1 cellular context compared by ENCODE assay signal in genomic region chr2:59068255-59068654, GRCh38.
TF ChIP-seq lines count a peak whose summit lies in the region.

No MANE protein-coding gene starts in this region.

TF ChIP-seq in GM23338, 12 proteins besides CTCF, POLR2A, EP300 and RAD21 (continued from another document):
- TF ChIP-seq ZNF462 (CRISPR knock-in tag; IDR thresholded peaks at IDR 0.05) (no peak), JUNB (IDR thresholded peaks at IDR 0.05; ENCODE audit: unreplicated experiment) (no peak), ZNF331 (CRISPR knock-in tag; IDR thresholded peaks at IDR 0.05; ENCODE audit: low read depth) (no peak), ZNF114 (CRISPR knock-in tag; IDR thresholded peaks at IDR 0.05) (no peak), CREB1 (CRISPR knock-in tag; IDR thresholded peaks at IDR 0.05; ENCODE audit: low read depth) (no peak), POLR2AphosphoS5 (IDR thresholded peaks at IDR 0.05; ENCODE audit: low read depth) (no peak), REST (IDR thresholded peaks at IDR 0.05; ENCODE audit: unreplicated experiment) (no peak), NANOG (IDR thresholded peaks at IDR 0.05; ENCODE audit: borderline replicate concordance) (no peak), EZH2phosphoT487 (IDR thresholded peaks at IDR 0.05; ENCODE audit: unreplicated experiment) (no peak), ETS1 (IDR thresholded peaks at IDR 0.05) (no peak)
